ENCODE assay signal across 29 cellular contexts in genomic region chr1:222940903-222941302, GRCh38.
"Had no signal": no experiment of that assay in that cellular context is flagged by ENCODE, and none has a peak within 500 bp of the region (broad histone marks: within the 10 kb centered on the region; RNA-seq: fewer than 3 reads in every experiment).

No MANE protein-coding gene starts in this region.

- DNase-seq: activated CD4-positive, alpha-beta T cell treated with anti-CD3 and anti-CD28 coated beads for 48 hours; activated CD4-positive, alpha-beta T cell treated with anti-CD3 and anti-CD28 coated beads, Interleukin-2, amount 50 U/mL, for 4 hours; activated CD4-positive, CD25-positive, alpha-beta regulatory T cell treated with anti-CD3 and anti-CD28 coated beads, Interleukin-2, amount 50 U/mL, for 72 hours; activated CD8-positive, alpha-beta memory T cell treated with anti-CD3 and anti-CD28 coated beads, Interleukin-2, amount 50 U/mL, for 48 hours; activated CD8-positive, alpha-beta T cell treated with anti-CD3 and anti-CD28 coated beads, Interleukin-2, amount 10 ng/mL, durations not matched to agents 7 days and 5 days; activated naive CD4-positive, alpha-beta T cell; activated naive CD8-positive, alpha-beta T cell treated with anti-CD3 and anti-CD28 coated beads, Interleukin-2, amount 50 U/mL, for 24 hours; activated T-cell treated with anti-CD3 and anti-CD28 coated beads, Interleukin-2, amount 50 U/mL, for 1 hour; amniotic stem cell; body of pancreas; central memory CD4-positive, alpha-beta T cell; MG63; NCI-H1105; NCI-H1436; NCI-H187 treated with DMSO at 0.1 percent for 48 hours; NCI-H2081 treated with DMSO at 0.1 percent for 48 hours; NCI-H2171; NCI-H2227 treated with DMSO at 0.1 percent for 48 hours; NCI-H446 treated with DMSO at 0.1 percent for 48 hours; NCI-H524 treated with DMSO at 0.1 percent for 48 hours; NK-92 treated with Interleukin-12 subunit alpha and Interleukin-12 subunit beta, amount 100 ng/mL, for 24 hours; OCI-M1; SHP77 treated with DMSO at 0.1 percent for 48 hours had no signal

- H3K36me3 Mint-ChIP-seq: WTC11 had no signal

- H3K9me3 Mint-ChIP-seq: activated naive CD4-positive, alpha-beta T cell treated with anti-CD3 and anti-CD28 coated beads, Interleukin-2, amount 50 U/mL, for 72 hours; activated naive CD8-positive, alpha-beta T cell treated with anti-CD3 and anti-CD28 coated beads, Interleukin-2, amount 50 U/mL, for 24 hours; T-helper 1 cell treated with Interleukin-12 subunit alpha and Interleukin-12 subunit beta and Interleukin-4 antibody, amounts not matched to agents 30 μg/mL and 1 μg/mL, for 36 hours; WTC11 had no signal

- H3K27ac ChIP-seq: ascending aorta, body of pancreas had no signal

- ATAC-seq: activated CD8-positive, alpha-beta T cell treated with anti-CD3 and anti-CD28 coated beads, Interleukin-2, amount 10 ng/mL, durations not matched to agents 7 days and 5 days; activated naive CD4-positive, alpha-beta T cell treated with anti-CD3 and anti-CD28 coated beads, Interleukin-2, amount 50 U/mL, for 72 hours; activated naive CD8-positive, alpha-beta T cell treated with anti-CD3 and anti-CD28 coated beads, Interleukin-2, amount 50 U/mL, for 24 hours; body of pancreas; WTC11 had no signal

- H3K4me1 ChIP-seq: ascending aorta, body of pancreas had no signal

- H3K4me1 Mint-ChIP-seq: activated naive CD8-positive, alpha-beta T cell treated with anti-CD3 and anti-CD28 coated beads, Interleukin-2, amount 50 U/mL, for 24 hours had no signal

- H3K4me3 Mint-ChIP-seq: activated CD8-positive, alpha-beta T cell treated with anti-CD3 and anti-CD28 coated beads, Interleukin-2, amount 10 ng/mL, durations not matched to agents 7 days and 5 days; activated naive CD8-positive, alpha-beta T cell treated with anti-CD3 and anti-CD28 coated beads, Interleukin-2, amount 50 U/mL, for 24 hours; T-helper 1 cell treated with Interleukin-12 subunit alpha and Interleukin-12 subunit beta and Interleukin-4 antibody, amounts not matched to agents 30 μg/mL and 1 μg/mL, for 36 hours; WTC11 had no signal

- H3K36me3 ChIP-seq: ascending aorta, MG63 had no signal

- H3K27me3 ChIP-seq: ascending aorta, body of pancreas, MG63 had no signal

- H3K27ac Mint-ChIP-seq: activated CD8-positive, alpha-beta T cell treated with anti-CD3 and anti-CD28 coated beads, Interleukin-2, amount 10 ng/mL, durations not matched to agents 7 days and 5 days; activated naive CD4-positive, alpha-beta T cell treated with anti-CD3 and anti-CD28 coated beads, Interleukin-2, amount 50 U/mL, for 72 hours; activated naive CD8-positive, alpha-beta T cell treated with anti-CD3 and anti-CD28 coated beads, Interleukin-2, amount 50 U/mL, for 24 hours; T-helper 1 cell treated with Interleukin-12 subunit alpha and Interleukin-12 subunit beta and Interleukin-4 antibody, amounts not matched to agents 30 μg/mL and 1 μg/mL, for 36 hours had no signal

- FAIRE-seq: bronchial epithelial cell, RCC 7860 had no signal

- H3K9me3 ChIP-seq: ascending aorta, body of pancreas, MG63 had no signal

- H3K27me3 Mint-ChIP-seq: activated naive CD8-positive, alpha-beta T cell treated with anti-CD3 and anti-CD28 coated beads, Interleukin-2, amount 50 U/mL, for 24 hours had no signal

- H3K4me3 ChIP-seq: ascending aorta, body of pancreas, MG63 had no signal
